ENCODE assay signal across 16 cellular contexts in genomic region chr20:20409326-20409725, GRCh38. TPM values are rescaled to one million over a fixed set of nuclear protein-coding genes. Genes with fewer than 3 reads are reported as not detected.
DNase-seq lines count a peak whose midpoint lies in the region; ATAC-seq and TF ChIP-seq lines count a peak whose summit lies in the region.
"Had no signal": no experiment of that assay in that cellular context is flagged by ENCODE, and none has a peak within 500 bp of the region (broad histone marks: within the 10 kb centered on the region; RNA-seq: fewer than 3 reads in every experiment).

No MANE protein-coding gene starts in this region.

- no peak for TF ChIP-seq CTCF in chondrocyte (IDR thresholded peaks at IDR 0.05)

- no peak overlapping the region for H3K27ac Mint-ChIP-seq in chondrocyte (ENCODE audit: unreplicated experiment)
- H3K27ac Mint-ChIP-seq: CD4-positive, CD25-positive, alpha-beta regulatory T cell; CD8-positive, alpha-beta memory T cell had no signal

- ATAC-seq in GM19324 (IDR thresholded peaks at IDR 0.05; ENCODE audit: low FRiP score, unreplicated experiment), result no peak

- no peaks in the 10 kb centered on the region for H3K9me3 Mint-ChIP-seq in chondrocyte (ENCODE audit: low read depth)
- H3K9me3 Mint-ChIP-seq: CD8-positive, alpha-beta memory T cell had no signal

- no peaks in the 10 kb centered on the region for H3K36me3 Mint-ChIP-seq in chondrocyte (ENCODE audit: low read depth)

- no peaks in the 10 kb centered on the region for H3K27me3 Mint-ChIP-seq in chondrocyte (ENCODE audit: low read depth)
- H3K27me3 Mint-ChIP-seq: CD4-positive, CD25-positive, alpha-beta regulatory T cell; CD8-positive, alpha-beta memory T cell had no signal

- no peak overlapping the region for H3K4me3 Mint-ChIP-seq in chondrocyte (ENCODE audit: unreplicated experiment)
- H3K4me3 Mint-ChIP-seq: CD4-positive, CD25-positive, alpha-beta regulatory T cell; CD8-positive, alpha-beta memory T cell had no signal

- peak; percentile 23 for DNase-seq in NCI-H82 (lab: John Stamatoyannopoulos, UW)
- no peak for DNase-seq in NCI-H82 treated with DMSO at 0.1 percent for 48 hours (lab: John Stamatoyannopoulos, UW; ENCODE audit: unreplicated experiment)
- DNase-seq in NCI-H69 (lab: John Stamatoyannopoulos, UW), result peak; percentile 73
- DNase-seq in cerebellar cortex (ENCODE audit: low spot score), result peak; percentile 4
- DNase-seq in DMS153 treated with DMSO at 0.1 percent for 48 hours (lab: John Stamatoyannopoulos, UW; ENCODE audit: unreplicated experiment), result no peak
- no peak for DNase-seq in chondrocyte (ENCODE audit: low spot score)
- DNase-seq: 8988T; BE2C; CD4-positive, CD25-positive, alpha-beta regulatory T cell; CD8-positive, alpha-beta memory T cell; COR-L47; DMS153; DMS79 treated with DMSO at 0.1 percent for 48 hours; GF-D8; HCEC 1CT had no signal

- no peaks in the 10 kb centered on the region for H3K4me1 Mint-ChIP-seq in chondrocyte (ENCODE audit: low read depth)
- H3K4me1 Mint-ChIP-seq: CD8-positive, alpha-beta memory T cell had no signal

RNA-seq across cellular contexts. Expression of gene INSM1, which starts 41.4 kb away (rescaled TPM):
- total RNA-seq in chondrocyte, result not detected in 3 replicates

Comparison
In these comparisons a context has a peak if more than half of its experiments do, and no peak if none do; other contexts are left out.
1. DNase-seq: peak in NCI-H82 (single experiment), NCI-H69 (single experiment) and cerebellar cortex (single experiment); none in NCI-H82 treated with DMSO at 0.1 percent for 48 hours (single experiment), DMS153 treated with DMSO at 0.1 percent for 48 hours (single experiment) and chondrocyte (single experiment).